23 cellular contexts compared by ENCODE assay signal in the genomic region with DNA sequence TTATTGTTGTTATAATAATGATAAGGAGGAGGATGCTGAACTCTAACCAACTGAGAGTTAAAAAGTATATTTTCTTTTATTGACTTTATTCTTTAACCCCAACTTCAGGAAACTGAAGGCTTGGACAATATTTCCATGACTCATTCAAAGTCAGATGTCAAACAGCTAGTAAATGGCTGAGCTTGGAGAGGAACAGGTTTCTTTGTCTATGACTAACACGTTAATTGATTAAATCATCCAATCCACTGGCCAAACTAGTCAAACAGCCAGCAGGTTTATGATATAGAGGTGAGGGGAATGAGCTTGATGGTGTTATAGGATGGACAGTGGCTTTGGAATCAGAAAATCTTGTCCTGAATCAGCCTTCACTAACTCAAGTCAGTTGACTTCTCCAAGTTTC.
DNase-seq lines count a peak whose midpoint lies in the region; ATAC-seq and TF ChIP-seq lines count a peak whose summit lies in the region.
"Had no signal": no experiment of that assay in that cellular context is flagged by ENCODE, and none has a peak within 500 bp of the region (broad histone marks: within the 10 kb centered on the region; RNA-seq: fewer than 3 reads in every experiment).

No MANE protein-coding gene starts in this region.

- H3K36me3 ChIP-seq in mammary epithelial cell (ENCODE audit: insufficient read depth, low read length): no peaks in the 10 kb centered on the region
- H3K36me3 ChIP-seq: colonic mucosa, gastrocnemius medialis had no signal

- H3K4me3 ChIP-seq in mammary epithelial cell (replicated peaks in 1 of 3; ENCODE audit: insufficient read depth in 1 of 3, low read depth in 2 of 3, low read length in 3 of 3): no peak overlapping the region
- no peak overlapping the region for H3K4me3 ChIP-seq in right cardiac atrium (ENCODE audit: low read length)
- H3K4me3 ChIP-seq: colonic mucosa, gastrocnemius medialis had no signal

- H3K27ac ChIP-seq in mammary epithelial cell (ENCODE audit: insufficient read depth, low read depth, low read length) (peak overlapping the region; percentile 16), right cardiac atrium (ENCODE audit: low read length) (no peak overlapping the region)
- H3K27ac ChIP-seq: colonic mucosa, gastrocnemius medialis, HL-60 had no signal

- no peak for ATAC-seq in right cardiac atrium
- ATAC-seq: activated CD8-positive, alpha-beta T cell treated with anti-CD3 and anti-CD28 coated beads for 36 hours; gastrocnemius medialis; left cardiac atrium; T-helper 17 cell had no signal

- H2AFZ ChIP-seq in mammary epithelial cell (ENCODE audit: low read depth, low read length): no peak overlapping the region

- intact Hi-C loops in mammary epithelial cell (cut with micrococcal nuclease) (loop anchor here (10.0 kb wide), 2 partner anchors 137 to 507 kb away; no protein-coding TSS in a partner anchor), right cardiac atrium (cut with DNase I) (no loop called here)

- peak; percentile 6 for DNase-seq in EH (ENCODE audit: low read depth)
- DNase-seq in M059J (ENCODE audit: low read depth): peak; percentile 70
- DNase-seq in mammary epithelial cell: peak; percentile 65
- peak; percentile 44 for DNase-seq in kidney tubule cell (ENCODE audit: low spot score)
- DNase-seq in cerebellum (ENCODE audit: low spot score): no peak
- DNase-seq in right cardiac atrium: no peak
- no peak for DNase-seq in stimulated activated CD4-positive, alpha-beta T cell treated with anti-CD3 and anti-CD28 coated beads, Interleukin-4, amount 100 ng/mL, for 4 hours
- DNase-seq: activated naive CD4-positive, alpha-beta T cell treated with anti-CD3 and anti-CD28 coated beads, Interleukin-2, amount 50 U/mL, for 16 hours; activated T-cell treated with anti-CD3 and anti-CD28 coated beads, Interleukin-2, amount 50 U/mL, for 24 hours; aorta; CD4-positive, alpha-beta T cell; colonic mucosa; DMS79; gastrocnemius medialis; left cardiac atrium; midbrain; NCI-H1048; NCI-H2029 treated with DMSO at 0.1 percent for 48 hours; NCI-H524; OCI-M1; T-helper 17 cell had no signal

- H3K9me3 ChIP-seq in mammary epithelial cell (replicated peaks; ENCODE audit: insufficient read depth, low read length) (no peaks in the 10 kb centered on the region), right cardiac atrium (ENCODE audit: control insufficient read depth, low read length) (no peaks in the 10 kb centered on the region)
- H3K9me3 ChIP-seq: colonic mucosa, gastrocnemius medialis had no signal

- H3K4me2 ChIP-seq in mammary epithelial cell (ENCODE audit: insufficient read depth, low read depth, low read length): no peak overlapping the region

- H3K9ac ChIP-seq in mammary epithelial cell (ENCODE audit: insufficient read depth, low read length): no peak overlapping the region

- H3K79me2 ChIP-seq in mammary epithelial cell (ENCODE audit: insufficient read depth, low read length): no peaks in the 10 kb centered on the region

- CTCF ChIA-PET in mammary epithelial cell (lab: Charles Lee; ENCODE audit: low non-redundant PET): no interaction called here

- in situ Hi-C loops in mammary epithelial cell (cut with MboI; ENCODE audit: low sequenced_read_pairs in 2 of 2): loop anchor here in 1 of 2 donors (10.0 kb wide), 1 partner anchor 307 kb away; no protein-coding TSS in a partner anchor

- no TSS peak for BruUV-seq in mammary epithelial cell (replicated peaks; lab: Mats Ljungman, UMichigan)

- dilution Hi-C loops in mammary epithelial cell (cut with HindIII; ENCODE audit: low sequenced_read_pairs): no loop called here

- peaks cover 10% of the 10 kb centered on the region for H3K4me1 ChIP-seq in mammary epithelial cell (ENCODE audit: insufficient read depth, low read length)
- H3K4me1 ChIP-seq in right cardiac atrium (ENCODE audit: control insufficient read depth, insufficient read depth, low read length): no peaks in the 10 kb centered on the region
- H3K4me1 ChIP-seq: colonic mucosa, gastrocnemius medialis had no signal

- peaks cover 1% of the 10 kb centered on the region for H3K27me3 ChIP-seq in mammary epithelial cell (ENCODE audit: insufficient read depth, low read length)
- H3K27me3 ChIP-seq in right cardiac atrium (ENCODE audit: control insufficient read depth, insufficient read depth): no peaks in the 10 kb centered on the region
- H3K27me3 ChIP-seq: colonic mucosa, gastrocnemius medialis had no signal

- TF ChIP-seq CTCF in mammary epithelial cell (conservative IDR thresholded peaks at IDR 0.05 in 1 of 2, IDR thresholded peaks at IDR 0.05 in 1 of 2; ENCODE audit: extremely low read depth in 1 of 2, insufficient read depth in 1 of 2, low read depth in 1 of 2, low read length in 2 of 2): no peak

- 25% methylated on average over 1 of the region's 1 CpG for WGBS in mammary epithelial cell (ENCODE audit: low coverage, missing lambda C conversion rate)
- WGBS in right cardiac atrium: 69% methylated on average over 1 of the region's 1 CpG

- H4K20me1 ChIP-seq in mammary epithelial cell (ENCODE audit: insufficient read depth, low read length): no peaks in the 10 kb centered on the region

Comparison
In these comparisons a context has a peak if more than half of its experiments do, and no peak if none do; other contexts are left out.
1. DNase-seq: peak in EH (single experiment), M059J (single experiment), mammary epithelial cell (single experiment) and kidney tubule cell (single experiment); none in cerebellum (single experiment), right cardiac atrium (0 of 3) and stimulated activated CD4-positive, alpha-beta T cell treated with anti-CD3 and anti-CD28 coated beads, Interleukin-4, amount 100 ng/mL, for 4 hours (0 of 2).